1 cellular context compared by ENCODE assay signal in genomic region chr19:39471756-39472536, GRCh38.
TF ChIP-seq lines count a peak whose summit lies in the region.

No MANE protein-coding gene starts in this region.

TF ChIP-seq in SK-N-SH, 30 proteins besides CTCF, POLR2A, EP300 and RAD21 (continued from another document):
- no peak for TF ChIP-seq MEF2A (IDR thresholded peaks at IDR 0.05; ENCODE audit: borderline replicate concordance, low read depth)
- TF ChIP-seq IRF3 (IDR thresholded peaks at IDR 0.05; ENCODE audit: low read depth, low read length), result no peak
- no peak for TF ChIP-seq NFIC (IDR thresholded peaks at IDR 0.05; ENCODE audit: borderline replicate concordance)
- TF ChIP-seq CHD2 (IDR thresholded peaks at IDR 0.05; ENCODE audit: low read length, partially characterized antibody), result no peak
- TF ChIP-seq SIN3A (IDR thresholded peaks at IDR 0.05; ENCODE audit: borderline replicate concordance, low read depth, low read length), result no peak
- TF ChIP-seq YY1 (IDR thresholded peaks at IDR 0.05; ENCODE audit: low read depth), result no peak
- TF ChIP-seq GABPA (IDR thresholded peaks at IDR 0.05; ENCODE audit: low read depth), result no peak
- TF ChIP-seq, protein P1, sequence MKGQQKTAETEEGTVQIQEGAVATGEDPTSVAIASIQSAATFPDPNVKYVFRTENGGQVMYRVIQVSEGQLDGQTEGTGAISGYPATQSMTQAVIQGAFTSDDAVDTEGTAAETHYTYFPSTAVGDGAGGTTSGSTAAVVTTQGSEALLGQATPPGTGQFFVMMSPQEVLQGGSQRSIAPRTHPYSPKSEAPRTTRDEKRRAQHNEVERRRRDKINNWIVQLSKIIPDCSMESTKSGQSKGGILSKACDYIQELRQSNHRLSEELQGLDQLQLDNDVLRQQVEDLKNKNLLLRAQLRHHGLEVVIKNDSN (IDR thresholded peaks at IDR 0.05; ENCODE audit: borderline replicate concordance, low read depth), result no peak
- TF ChIP-seq MAX (IDR thresholded peaks at IDR 0.05; ENCODE audit: low read depth), result no peak
